Comparison of ENCODE assay signal across 7 cellular contexts in the genomic region with DNA sequence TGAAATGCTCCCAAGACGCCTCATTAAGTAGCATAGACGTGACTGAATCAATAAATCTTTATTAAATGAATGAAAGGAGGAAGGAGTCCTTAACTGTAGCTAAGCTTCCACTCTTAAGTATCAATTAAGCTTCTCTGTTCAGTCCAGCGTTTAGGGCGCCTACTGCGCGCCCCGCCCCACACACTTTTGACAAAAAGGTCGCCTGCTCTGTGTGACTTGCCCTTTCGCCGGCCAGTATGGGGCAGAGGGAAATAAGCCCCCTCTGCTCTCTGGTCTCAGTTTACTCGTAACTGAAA. TPM values are rescaled to one million over a fixed set of nuclear protein-coding genes. Genes with fewer than 3 reads are reported as not detected.
DNase-seq lines count a peak whose midpoint lies in the region; ATAC-seq and TF ChIP-seq lines count a peak whose summit lies in the region.

No MANE protein-coding gene starts in this region.

- H3K4me3 ChIP-seq in H7 (ENCODE audit: insufficient read depth, low read depth, low read length) = peak overlapping the region; percentile 72
- H3K4me3 ChIP-seq in SK-N-MC = peak overlapping the region; percentile 89
- peak overlapping the region; percentile 53 to 89 for H3K4me3 ChIP-seq in foreskin fibroblast (ENCODE audit: low read depth in 1 of 2, low read length in 2 of 2)
- H3K4me3 ChIP-seq in skeletal muscle tissue (ENCODE audit: low read length in 3 of 3) = peak overlapping the region; percentile 79 to 91 (median 88)

- H3K9ac ChIP-seq in SK-N-MC (ENCODE audit: insufficient read length) = peak overlapping the region; percentile 62
- H3K9ac ChIP-seq in skeletal muscle tissue (ENCODE audit: low read depth in 1 of 3, low read length in 3 of 3) = peak overlapping the region; percentile 70 to 79 (median 78)

- no peak for DNase-seq in H7
- no peak for DNase-seq in SK-N-MC (ENCODE audit: low read depth, low spot score)
- no peak for DNase-seq in foreskin fibroblast
- DNase-seq in foreskin melanocyte = no peak

- no peak for ATAC-seq in HG03378 (IDR thresholded peaks at IDR 0.05; ENCODE audit: unreplicated experiment)
- ATAC-seq in HG03565 (IDR thresholded peaks at IDR 0.05; ENCODE audit: unreplicated experiment) = no peak

- TF ChIP-seq CTCF in foreskin fibroblast (IDR thresholded peaks at IDR 0.05; ENCODE audit: low read depth, low read length) = no peak

- H3K36me3 ChIP-seq in H7 (replicated peaks; ENCODE audit: control insufficient read depth, insufficient read depth, low read length) (no peaks in the 10 kb centered on the region), SK-N-MC (ENCODE audit: insufficient read depth, low read length) (peaks cover 5% of the 10 kb centered on the region; the same call in 1 of the 2 replicates), skeletal muscle tissue (ENCODE audit: control insufficient read depth in 3 of 3, insufficient read depth in 3 of 3, low read length in 3 of 3) (peaks cover 9 to 19% (median 9%) of the 10 kb centered on the region in 3 donors)

- H3K27me3 ChIP-seq in H7 (ENCODE audit: control insufficient read depth, insufficient read depth, low read length) = no peaks in the 10 kb centered on the region
- no peaks in the 10 kb centered on the region for H3K27me3 ChIP-seq in skeletal muscle tissue (ENCODE audit: control insufficient read depth in 3 of 3, insufficient read depth in 3 of 3, low read length in 3 of 3)

- H3K27ac ChIP-seq in SK-N-MC (no peak overlapping the region), skeletal muscle tissue (ENCODE audit: low read depth, low read length) (peak overlapping the region; percentile 23)

- H3K9me3 ChIP-seq in SK-N-MC (ENCODE audit: low read depth, low read length) (no peaks in the 10 kb centered on the region), skeletal muscle tissue (ENCODE audit: control insufficient read depth in 3 of 3, low read length in 3 of 3) (no peaks in the 10 kb centered on the region)

- H3K4me1 ChIP-seq in skeletal muscle tissue (ENCODE audit: control insufficient read depth in 3 of 3, insufficient read depth in 3 of 3, low read length in 3 of 3) = peaks cover 28 to 41% (median 39%) of the 10 kb centered on the region in 3 donors

RNA-seq across cellular contexts. Expression of a gene that starts 0.7 kb away (rescaled TPM):
- total RNA-seq in H7 (2014; rRNA removed; shearing (Covaris generic)) = 41.3 and 42.5 TPM in 2 replicates
- total RNA-seq in skeletal muscle tissue = 5.2 TPM

RNA-seq across cellular contexts. Expression of a gene that starts 30.3 kb away (rescaled TPM):
- 13.6 and 14.9 TPM in 2 replicates for total RNA-seq in H7 (2014; rRNA removed; shearing (Covaris generic))
- total RNA-seq in skeletal muscle tissue = 27.1 TPM

RNA-seq across cellular contexts. Expression of a gene that starts 31.0 kb away (rescaled TPM):
- 160 and 166 TPM in 2 replicates for total RNA-seq in H7 (2014; rRNA removed; shearing (Covaris generic))
- 66.8 TPM for total RNA-seq in skeletal muscle tissue

RNA-seq across cellular contexts. Expression of a gene that starts 43.8 kb away (rescaled TPM):
- 26.4 and 33.8 TPM in 2 replicates for total RNA-seq in H7 (2014; rRNA removed; shearing (Covaris generic))
- total RNA-seq in skeletal muscle tissue = 12.0 TPM

RNA-seq across cellular contexts. Expression of a gene that starts 52.1 kb away (rescaled TPM):
- 79.1 and 80.1 TPM in 2 replicates for total RNA-seq in H7 (2014; rRNA removed; shearing (Covaris generic))
- total RNA-seq in skeletal muscle tissue = 25.1 TPM
